18 cellular contexts compared by ENCODE assay signal in the genomic region with DNA sequence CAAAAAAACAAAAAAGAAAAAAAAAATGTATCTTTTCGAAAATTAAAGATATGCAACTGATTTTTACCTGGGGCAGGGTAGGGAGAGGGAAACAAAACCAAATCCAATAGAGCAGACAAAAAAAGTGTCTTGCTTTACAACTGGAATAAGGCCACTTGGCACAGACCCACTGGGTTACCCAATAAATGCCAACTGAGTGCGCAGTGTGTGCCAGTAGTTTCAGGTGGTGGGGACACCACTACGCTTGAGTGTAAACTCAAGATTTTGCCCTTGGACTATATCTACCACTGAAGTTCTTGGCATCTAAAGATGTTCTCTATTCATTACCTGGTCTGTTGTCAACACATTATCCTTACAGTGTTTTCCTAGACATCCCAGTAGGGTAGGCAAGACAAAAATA. TPM values are rescaled to one million over a fixed set of nuclear protein-coding genes. Genes with fewer than 3 reads are reported as not detected.
A peak's percentile ranks its signal among the peaks of the same experiment; 100 is the strongest.
DNase-seq lines count a peak whose midpoint lies in the region; ATAC-seq, FAIRE-seq and TF ChIP-seq lines count a peak whose summit lies in the region.
"Had no signal": no experiment of that assay in that cellular context is flagged by ENCODE, and none has a peak within 500 bp of the region (broad histone marks: within the 10 kb centered on the region; RNA-seq: fewer than 3 reads in every experiment).

No MANE protein-coding gene starts in this region.

- H3K4me3 Mint-ChIP-seq in T-helper 17 cell = no peak overlapping the region
- H3K4me3 Mint-ChIP-seq: CD14-positive monocyte, HFFc6 had no signal

- peaks cover 2% of the 10 kb centered on the region for H3K36me3 Mint-ChIP-seq in T-helper 17 cell (ENCODE audit: low read depth)

- no peak overlapping the region for H3K4me3 ChIP-seq in pancreas
- H3K4me3 ChIP-seq: Peyer's patch had no signal

- intact Hi-C loops in left cardiac atrium (cut with DNase I) = no loop called here
- intact Hi-C loops in pancreas (cut with DNase I) = no loop called here

- no peak for TF ChIP-seq CTCF in pancreas (IDR thresholded peaks at IDR 0.05)

- H3K4me1 ChIP-seq in pancreas = peaks cover 0 to 2% (median 0%) of the 10 kb centered on the region in 3 donors

- DNase-seq in G401 (ENCODE audit: low spot score) = peak; percentile 18
- no peak for DNase-seq in T-helper 17 cell
- DNase-seq in left cardiac atrium = peak; percentile 40
- peak in 4 of 6 donors; percentile 43 to 70 (median 57) for DNase-seq in pancreas
- no peak for DNase-seq in DMS114 treated with DMSO at 0.1 percent for 48 hours (lab: John Stamatoyannopoulos, UW; ENCODE audit: unreplicated experiment)
- DNase-seq in activated gamma-delta T cell treated with Interleukin-2 at 50 U/mL for 16 hours = no peak
- no peak for DNase-seq in NOMO-1 treated with DMSO at 0.1 percent for 48 hours (lab: John Stamatoyannopoulos, UW; ENCODE audit: unreplicated experiment)
- DNase-seq: DMS153, EL, HFFc6, MM.1S, NCI-H1092 treated with DMSO at 0.1 percent for 48 hours, NCI-H510A treated with DMSO at 0.1 percent for 48 hours, NCI-H82, Peyer's patch, SHP77 treated with DMSO at 0.1 percent for 48 hours had no signal

- H3K27ac Mint-ChIP-seq in T-helper 17 cell = peak overlapping the region; percentile 57
- H3K27ac Mint-ChIP-seq: CD14-positive monocyte, HFFc6 had no signal

- no peaks in the 10 kb centered on the region for H3K27me3 ChIP-seq in pancreas
- H3K27me3 ChIP-seq: Peyer's patch had no signal

- no peak for FAIRE-seq in pancreas (lab: Jason Lieb, UNC)
- FAIRE-seq: H54 had no signal

- ATAC-seq in T-helper 17 cell (no peak), left cardiac atrium (peak in 1 of 2 donors; percentile 56), pancreas (peak; percentile 65 to 85 (median 72))

- H3K9me3 ChIP-seq in T-helper 17 cell (ENCODE audit: control insufficient read depth, low read length, poor library complexity, severe bottlenecking) (no peaks in the 10 kb centered on the region), pancreas (no peaks in the 10 kb centered on the region)
- H3K9me3 ChIP-seq: Peyer's patch had no signal

- WGBS in pancreas, 2 donors = 32 to 45% methylated on average over 3 of the region's 3 CpGs

- no peaks in the 10 kb centered on the region for H3K27me3 Mint-ChIP-seq in T-helper 17 cell

- peaks cover 29% of the 10 kb centered on the region for H3K4me1 Mint-ChIP-seq in T-helper 17 cell
- H3K4me1 Mint-ChIP-seq: CD14-positive monocyte had no signal

- in situ Hi-C loops in G401 (cut with HindIII; ENCODE audit: low sequenced_read_pairs) = no loop called here

- peaks cover 2 to 35% (median 16%) of the 10 kb centered on the region in 3 donors for H3K36me3 ChIP-seq in pancreas

- H3K27ac ChIP-seq in pancreas = no peak overlapping the region
- H3K27ac ChIP-seq: Peyer's patch had no signal

RNA-seq across cellular contexts. Expression of a gene that starts 16.3 kb away (rescaled TPM):
- total RNA-seq in G401 (2014; rRNA removed; shearing (Covaris generic)) = 24.8 and 37.8 TPM in 2 replicates
- total RNA-seq in T-helper 17 cell (10 to 100 TPM; 61.3 to 78.7 TPM), left cardiac atrium (10 to 100 TPM; 21.4 to 28.5 TPM), pancreas (10 to 100 TPM; 19.0 to 37.2 (median 28.9) TPM)
- polyA plus RNA-seq in pancreas = 10 to 100 TPM in 1 of 2 donors, 1 to 10 TPM in 1; 4.8 to 12.1 TPM

RNA-seq across cellular contexts. Expression of a gene that starts 39.0 kb away (rescaled TPM):
- 23.3 and 27.1 TPM in 2 replicates for total RNA-seq in G401 (2014; rRNA removed; shearing (Covaris generic))
- total RNA-seq in T-helper 17 cell = 10 to 100 TPM; 55.2 to 71.2 TPM
- total RNA-seq in left cardiac atrium = 10 to 100 TPM; 48.0 to 58.1 TPM
- 10 to 100 TPM; 18.0 to 37.2 (median 23.3) TPM for total RNA-seq in pancreas
- polyA plus RNA-seq in pancreas = 10 to 100 TPM in 1 of 2 donors, 1 to 10 TPM in 1; 4.8 to 12.4 TPM

Comparison
In these comparisons a context has a peak if more than half of its experiments do, and no peak if none do; other contexts are left out.
1. DNase-seq: peak in G401 (single experiment), left cardiac atrium (single experiment) and pancreas (4 of 6); none in T-helper 17 cell (0 of 3), DMS114 treated with DMSO at 0.1 percent for 48 hours (single experiment), activated gamma-delta T cell treated with Interleukin-2 at 50 U/mL for 16 hours (single experiment) and NOMO-1 treated with DMSO at 0.1 percent for 48 hours (single experiment).